20 cellular contexts compared by ENCODE assay signal in the genomic region with DNA sequence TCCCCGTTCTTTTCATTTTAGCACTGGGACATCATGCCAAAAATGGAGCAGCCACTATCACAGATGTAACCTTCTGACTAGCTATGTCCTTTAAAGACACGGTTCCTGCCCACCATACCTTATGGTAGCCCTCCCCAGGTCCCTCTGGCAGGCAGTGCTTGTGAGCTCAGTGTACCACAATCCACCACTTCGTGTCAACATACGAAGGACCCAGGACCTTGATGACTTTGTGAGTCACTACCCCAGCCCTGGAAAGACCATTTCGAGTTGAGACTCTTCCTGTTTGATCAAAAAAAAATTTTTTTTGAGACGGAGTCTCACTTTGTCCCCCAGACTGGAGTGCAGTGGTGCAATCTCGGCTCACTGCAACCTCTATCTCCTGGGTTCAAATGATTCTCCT.
"Had no signal": no experiment of that assay in that cellular context is flagged by ENCODE, and none has a peak within 500 bp of the region (broad histone marks: within the 10 kb centered on the region; RNA-seq: fewer than 3 reads in every experiment).

No MANE protein-coding gene starts in this region.

- H3K4me1 ChIP-seq: esophagus muscularis mucosa, gastrocnemius medialis, psoas muscle, right lobe of liver, tibial artery, upper lobe of left lung, uterus had no signal

- H3K36me3 ChIP-seq: uterus had no signal

- H3K4me3 Mint-ChIP-seq: effector memory CD8-positive, alpha-beta T cell; naive thymus-derived CD8-positive, alpha-beta T cell; stimulated activated memory B cell treated with anti-CD40 and anti-IgM and Interleukin-4, amounts not matched to agents 10 μg/mL and 1 μg/mL and 100 μg/mL, for 72 hours had no signal

- ATAC-seq: effector memory CD8-positive, alpha-beta T cell; gastrocnemius medialis; left lobe of liver; mucosa of descending colon; naive thymus-derived CD8-positive, alpha-beta T cell; psoas muscle; right lobe of liver; stimulated activated memory B cell treated with anti-CD40 and anti-IgM and Interleukin-4, amounts not matched to agents 10 μg/mL and 1 μg/mL and 100 μg/mL, for 72 hours had no signal

- H3K27me3 Mint-ChIP-seq: effector memory CD8-positive, alpha-beta T cell; naive thymus-derived CD8-positive, alpha-beta T cell; stimulated activated memory B cell treated with anti-CD40 and anti-IgM and Interleukin-4, amounts not matched to agents 10 μg/mL and 1 μg/mL and 100 μg/mL, for 72 hours had no signal

- H3K4me1 Mint-ChIP-seq: stimulated activated memory B cell treated with anti-CD40 and anti-IgM and Interleukin-4, amounts not matched to agents 10 μg/mL and 1 μg/mL and 100 μg/mL, for 72 hours had no signal

- H3K27ac ChIP-seq: epithelial cell of prostate, esophagus muscularis mucosa, gastrocnemius medialis, neutrophil, psoas muscle, right lobe of liver, stomach, tibial artery, upper lobe of left lung, uterus had no signal

- H3K4me3 ChIP-seq: esophagus muscularis mucosa, gastrocnemius medialis, mucosa of descending colon, psoas muscle, right lobe of liver, stomach, tibial artery, upper lobe of left lung, uterus had no signal

- H3K9me3 ChIP-seq: esophagus muscularis mucosa, gastrocnemius medialis, mucosa of descending colon, neutrophil, psoas muscle, right lobe of liver, stomach, tibial artery, upper lobe of left lung, uterus had no signal

- H3K9me3 Mint-ChIP-seq: effector memory CD8-positive, alpha-beta T cell; naive thymus-derived CD8-positive, alpha-beta T cell; stimulated activated memory B cell treated with anti-CD40 and anti-IgM and Interleukin-4, amounts not matched to agents 10 μg/mL and 1 μg/mL and 100 μg/mL, for 72 hours had no signal

- H3K27ac Mint-ChIP-seq: stimulated activated memory B cell treated with anti-CD40 and anti-IgM and Interleukin-4, amounts not matched to agents 10 μg/mL and 1 μg/mL and 100 μg/mL, for 72 hours had no signal

- DNase-seq: effector memory CD8-positive, alpha-beta T cell; gastrocnemius medialis; islet precursor cell; mammary epithelial cell; mucosa of descending colon; naive thymus-derived CD8-positive, alpha-beta T cell; psoas muscle; retina; stimulated activated CD4-positive, alpha-beta T cell treated with anti-CD3 and anti-CD28 coated beads, Interleukin-4, amount 100 ng/mL, for 1 hour; stimulated activated CD8-positive, alpha-beta memory T cell treated with anti-CD3 and anti-CD28 coated beads, Interleukin-4, amount 100 ng/mL, for 48 hours; stomach; tibial artery; upper lobe of left lung; uterus had no signal

- H3K27me3 ChIP-seq: esophagus muscularis mucosa, gastrocnemius medialis, neutrophil, right lobe of liver, stomach, tibial artery, upper lobe of left lung, uterus had no signal
